Comparison of ENCODE assay signal across 8 cellular contexts in the genomic region with DNA sequence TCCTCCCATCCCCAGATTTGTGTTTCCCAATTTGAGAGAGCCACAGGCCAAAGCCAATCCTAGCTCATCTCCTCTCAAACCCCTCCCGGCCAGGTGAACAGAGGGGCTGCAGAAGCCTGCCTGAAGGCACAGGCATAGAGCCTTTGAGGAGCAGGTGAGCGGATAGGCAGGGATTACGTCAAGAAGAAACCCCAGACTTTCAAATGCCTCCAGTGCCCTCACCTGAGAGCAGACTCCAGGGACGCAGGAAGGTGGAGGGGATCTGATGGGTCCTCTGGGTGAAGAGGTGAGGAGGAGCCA. TPM values are rescaled to one million over a fixed set of nuclear protein-coding genes. Genes with fewer than 3 reads are reported as not detected.
DNase-seq lines count a peak whose midpoint lies in the region; ATAC-seq and TF ChIP-seq lines count a peak whose summit lies in the region.

No MANE protein-coding gene starts in this region.

- TF ChIP-seq CTCF in AG04449 (IDR thresholded peaks at IDR 0.05; ENCODE audit: insufficient read depth, low read length, missing control alignments) (no peak), brain microvascular endothelial cell (IDR thresholded peaks at IDR 0.05; ENCODE audit: low read depth, low read length, missing control alignments) (no peak)

- H3K27ac ChIP-seq in brain microvascular endothelial cell: no peak overlapping the region
- no peak overlapping the region for H3K27ac ChIP-seq in mesodermal cell (ENCODE audit: low read depth, low read length, severe bottlenecking)

- in situ Hi-C loops in brain microvascular endothelial cell (cut with HindIII; ENCODE audit: low pct_ligation_motif_present, low sequenced_read_pairs): no loop called here

- ATAC-seq in HG02970 (IDR thresholded peaks at IDR 0.05; ENCODE audit: low FRiP score, unreplicated experiment): peak; percentile 7

- H3K4me3 ChIP-seq in AG04449 (ENCODE audit: low read depth, low read length) (peak overlapping the region; percentile 77), brain microvascular endothelial cell (ENCODE audit: low read depth, low read length) (peak overlapping the region; percentile 68), mesodermal cell (ENCODE audit: extremely low read depth, insufficient read depth, low read length, poor library complexity, severe bottlenecking) (peak overlapping the region; percentile 52)

- POLR2A ChIA-PET in AG04449 (lab: Yijun Ruan, JAX): interaction anchor here (1.1 to 1.5 kb wide), 2 partner anchors 12 to 26 kb away, joined by 3 to 16 read pairs; partner anchors contain the start of gene DDX23

- 0 to 27% methylated on average over 1 to 2 of the region's 4 CpGs for WGBS in mesodermal cell (ENCODE audit: insufficient coverage in 2 of 2), 2 experiments

- CTCF ChIA-PET in AG04449 (lab: Yijun Ruan, JAX): interaction anchor here (0.9 to 27.6 kb wide), 6 partner anchors 9 to 131 kb away, joined by 3 to 852 read pairs (median 12); partner anchors contain the start of gene DDX23

- H3K36me3 ChIP-seq in brain microvascular endothelial cell (replicated peaks): no peaks in the 10 kb centered on the region
- H3K36me3 ChIP-seq in mesodermal cell (ENCODE audit: control insufficient read depth, insufficient read depth, low read length): no peaks in the 10 kb centered on the region

- no peak for DNase-seq in AG04449 (ENCODE audit: low read depth, low spot score)
- no peak for DNase-seq in brain microvascular endothelial cell
- DNase-seq in NCI-H526 (lab: John Stamatoyannopoulos, UW): no peak
- no peak for DNase-seq in GDM1 (lab: John Stamatoyannopoulos, UW)
- no peak for DNase-seq in SK-N-DZ (ENCODE audit: low spot score)
- DNase-seq in HCEC 1CT: no peak

- no peaks in the 10 kb centered on the region for H3K4me1 ChIP-seq in mesodermal cell (ENCODE audit: control insufficient read depth, insufficient read depth, low read length, poor library complexity, severe bottlenecking)

- peaks cover 15% of the 10 kb centered on the region for H3K27me3 ChIP-seq in brain microvascular endothelial cell (replicated peaks)

- H3K9me3 ChIP-seq in mesodermal cell (ENCODE audit: control insufficient read depth, low read length): no peaks in the 10 kb centered on the region

RNA-seq across cellular contexts. Expression of gene RND1, which starts 0.6 kb away (rescaled TPM):
- 4.2 TPM for polyA plus RNA-seq in mesodermal cell (2013, experiment 1 of 2)
- polyA plus RNA-seq in mesodermal cell (2013, experiment 2 of 2): 5.8 TPM
- 0.42 TPM in 1 of 2 replicates, not detected in the other for polyA plus RNA-seq in SK-N-DZ (2014; cell fraction: cytosol; rRNA removed)
- polyA plus RNA-seq in SK-N-DZ (2014; cell fraction: nucleus; rRNA removed): 0.07 TPM in 1 of 2 replicates, not detected in the other

RNA-seq across cellular contexts. Expression of gene DDX23, which starts 13.1 kb away (rescaled TPM):
- 55.7 TPM for polyA plus RNA-seq in mesodermal cell (2013, experiment 1 of 2)
- 50.3 TPM for polyA plus RNA-seq in mesodermal cell (2013, experiment 2 of 2)
- 127 and 137 TPM in 2 replicates for polyA plus RNA-seq in SK-N-DZ (2014; cell fraction: cytosol; rRNA removed)
- 264 and 274 TPM in 2 replicates for polyA plus RNA-seq in SK-N-DZ (2014; cell fraction: nucleus; rRNA removed)

RNA-seq across cellular contexts. Expression of gene CACNB3, which starts 46.8 kb away (rescaled TPM):
- 41.0 TPM for polyA plus RNA-seq in mesodermal cell (2013, experiment 1 of 2)
- 40.8 TPM for polyA plus RNA-seq in mesodermal cell (2013, experiment 2 of 2)
- 30.7 and 39.1 TPM in 2 replicates for polyA plus RNA-seq in SK-N-DZ (2014; cell fraction: cytosol; rRNA removed)
- 86.8 and 111 TPM in 2 replicates for polyA plus RNA-seq in SK-N-DZ (2014; cell fraction: nucleus; rRNA removed)
